8 cellular contexts compared by ENCODE assay signal in the genomic region with DNA sequence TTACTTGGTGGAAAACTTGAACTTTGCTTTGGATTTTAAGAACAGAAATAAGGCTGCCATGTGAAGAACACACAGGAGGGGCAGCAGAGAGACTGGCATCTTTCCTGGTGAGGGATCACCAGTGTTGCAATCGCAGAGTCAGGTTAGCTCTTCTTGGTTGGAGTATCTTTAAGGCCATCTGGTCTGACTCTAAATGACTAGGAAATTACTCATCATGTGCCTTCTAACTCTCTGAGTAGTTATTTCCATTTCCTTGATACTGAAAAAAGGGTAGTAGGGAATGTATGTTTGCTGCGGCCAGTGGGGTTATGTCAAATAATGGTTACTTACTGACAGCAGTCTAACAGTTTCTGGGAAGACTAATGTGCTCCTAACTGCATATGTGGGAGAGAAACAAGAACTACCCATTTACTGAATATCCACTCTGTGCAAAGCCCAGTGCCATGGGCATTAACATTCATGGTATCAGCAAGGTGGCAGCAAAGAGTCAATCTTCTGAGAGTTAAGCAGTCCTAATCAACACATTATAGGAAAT.
DNase-seq lines count a peak whose midpoint lies in the region; ATAC-seq, FAIRE-seq and TF ChIP-seq lines count a peak whose summit lies in the region.

No MANE protein-coding gene starts in this region.

- DNase-seq in COLO829 (ENCODE audit: low spot score) (peak; percentile 20), HEK293T (ENCODE audit: extremely low spot score) (peak; percentile 10), T-cell (peak in 15 of 34 experiments; percentile 4 to 31 (median 10)), H1 (ENCODE audit: low read depth in 1 of 2, low spot score in 2 of 2) (no peak), smooth muscle cell (lab: John Stamatoyannopoulos, UW; ENCODE audit: unreplicated experiment) (no peak), caudate nucleus (lab: John Stamatoyannopoulos, UW) (no peak), NCI-H2196 treated with DMSO at 0.1 percent for 48 hours (lab: John Stamatoyannopoulos, UW; ENCODE audit: unreplicated experiment) (no peak)

- no peaks in the 10 kb centered on the region for H3K36me3 ChIP-seq in H1 (ENCODE audit: control insufficient read depth in 2 of 4, insufficient read depth in 4 of 4, low read length in 3 of 4)
- H3K36me3 ChIP-seq in smooth muscle cell (ENCODE audit: low read depth), result no peaks in the 10 kb centered on the region

- H3K27ac ChIP-seq in H1 (ENCODE audit: low read depth, low read length), result no peak overlapping the region
- peak overlapping the region; percentile 100 for H3K27ac ChIP-seq in smooth muscle cell (ENCODE audit: low read depth)
- no peak overlapping the region for H3K27ac ChIP-seq in caudate nucleus (ENCODE audit: low read depth, low read length)

- no peaks in the 10 kb centered on the region for H3K27me3 Mint-ChIP-seq in T-cell

- no peak overlapping the region for H3K56ac ChIP-seq in H1 (replicated peaks; ENCODE audit: insufficient read length, low read depth, low read length)

- H2BK15ac ChIP-seq in H1 (ENCODE audit: low read length), result no peak overlapping the region

- H2BK12ac ChIP-seq in H1 (ENCODE audit: low read depth, low read length), result no peak overlapping the region

- H4K20me1 ChIP-seq in H1 (replicated peaks in 1 of 2; ENCODE audit: control insufficient read depth in 1 of 2, insufficient read depth in 2 of 2, low read length in 2 of 2) (no peaks in the 10 kb centered on the region), smooth muscle cell (ENCODE audit: low read depth) (no peaks in the 10 kb centered on the region)

- H3K4me1 Mint-ChIP-seq in T-cell, result peaks cover 23 to 43% (median 43%) of the 10 kb centered on the region in 3 donors

- no peaks in the 10 kb centered on the region for H3K9me3 ChIP-seq in H1 (ENCODE audit: insufficient read depth in 2 of 2, low read depth in 1 of 2, low read length in 1 of 2)
- H3K9me3 ChIP-seq in smooth muscle cell (replicated peaks; ENCODE audit: low read depth), result no peaks in the 10 kb centered on the region

- H3F3A ChIP-seq in smooth muscle cell (ENCODE audit: low read depth), result peaks cover 8% of the 10 kb centered on the region

- H3K27me3 ChIP-seq in H1 (replicated peaks in 1 of 4; ENCODE audit: control insufficient read depth in 3 of 4, extremely low read depth in 1 of 4, insufficient read depth in 3 of 4, low read length in 3 of 4) (no peaks in the 10 kb centered on the region), smooth muscle cell (ENCODE audit: low read depth) (no peaks in the 10 kb centered on the region)

- H3K23ac ChIP-seq in H1 (ENCODE audit: insufficient read length), result no peak overlapping the region

- H3K79me2 ChIP-seq in H1 (ENCODE audit: control insufficient read depth in 1 of 2, insufficient read depth in 2 of 2, low read length in 2 of 2) (no peaks in the 10 kb centered on the region), smooth muscle cell (ENCODE audit: low read depth) (no peaks in the 10 kb centered on the region)

- no peak overlapping the region for H4K91ac ChIP-seq in H1 (replicated peaks; ENCODE audit: insufficient read length, low read length)

- CTCF ChIA-PET in HEK293T (lab: Yijun Ruan, JAX), result no interaction called here
- CTCF ChIA-PET in T-cell (lab: Charles Lee), result interaction anchor here (0.5 to 1.5 kb wide), 4 partner anchors 10 to 1165 kb away, joined by 3 to 4 read pairs (median 3); no protein-coding TSS in a partner anchor
- CTCF ChIA-PET in H1 (lab: Charles Lee; ENCODE audit: partially characterized antibody), result interaction anchor here (0.6 to 3.5 kb wide), 14 partner anchors 8 to 395 kb away, joined by 3 to 19 read pairs (median 3); no protein-coding TSS in a partner anchor

- TF ChIP-seq POLR2A in H1 (IDR thresholded peaks at IDR 0.05; ENCODE audit: control extremely low read depth in 1 of 2, low read depth in 2 of 2, low read length in 2 of 2) (no peak), GM18505 (IDR thresholded peaks at IDR 0.05; ENCODE audit: borderline replicate concordance, extremely low read depth, insufficient read depth, insufficient read length) (no peak)

- H2BK20ac ChIP-seq in H1 (ENCODE audit: low read length), result no peak overlapping the region

- no peaks in the 10 kb centered on the region for H3K36me3 Mint-ChIP-seq in T-cell

- H3K14ac ChIP-seq in H1 (ENCODE audit: insufficient read length), result no peak overlapping the region

- H3K23me2 ChIP-seq in H1 (ENCODE audit: low read depth, low read length), result no peaks in the 10 kb centered on the region

- no peak overlapping the region for H2BK120ac ChIP-seq in H1 (replicated peaks; ENCODE audit: low read depth, low read length)

- 86% methylated on average over 2 of the region's 2 CpGs; no CpG with 5 or more reads in 1 of the 2 experiments for WGBS in H1 (ENCODE audit: extremely low coverage in 1 of 2, insufficient coverage in 1 of 2, insufficient read length in 1 of 2, insufficient replicate concordance in 2 of 2, low coverage in 1 of 2, low lambda C conversion rate in 2 of 2, missing lambda C conversion rate in 1 of 2), 2 experiments
- WGBS in smooth muscle cell (ENCODE audit: low lambda C conversion rate), result 22% methylated on average over 2 of the region's 2 CpGs

- no peaks in the 10 kb centered on the region for H3K4me1 ChIP-seq in H1 (replicated peaks in 1 of 4; ENCODE audit: control insufficient read depth in 3 of 4, insufficient read depth in 4 of 4, low read length in 3 of 4)
- H3K4me1 ChIP-seq in smooth muscle cell (ENCODE audit: low read depth), result peaks cover 12% of the 10 kb centered on the region

- no peaks in the 10 kb centered on the region for H3K79me1 ChIP-seq in H1 (ENCODE audit: low read depth, low read length)

- H4K5ac ChIP-seq in H1 (ENCODE audit: insufficient read length, low read depth, low read length), result no peak overlapping the region

- POLR2A ChIA-PET in HEK293T (lab: Yijun Ruan, JAX), result no interaction called here
- POLR2A ChIA-PET in T-cell (lab: Charles Lee), result no interaction called here
- POLR2A ChIA-PET in H1 (lab: Charles Lee; ENCODE audit: partially characterized antibody), result no interaction called here

- no peak for TF ChIP-seq EP300 in H1 (IDR thresholded peaks at IDR 0.05; ENCODE audit: borderline replicate concordance in 1 of 2, low read depth in 2 of 2, low read length in 2 of 2)

- H4K8ac ChIP-seq in H1 (ENCODE audit: extremely low read depth, insufficient read depth, low read length), result no peak overlapping the region

- H3K4me3 ChIP-seq in H1 (ENCODE audit: extremely low read depth in 1 of 4, insufficient read depth in 2 of 4, low read depth in 3 of 4, low read length in 4 of 4), result no peak overlapping the region
- no peak overlapping the region for H3K4me3 ChIP-seq in smooth muscle cell

- peak overlapping the region in 1 of 2 donors; percentile 52 for H3K27ac Mint-ChIP-seq in T-cell

- H2BK5ac ChIP-seq in H1 (ENCODE audit: low read depth, low read length), result no peak overlapping the region

- no peaks in the 10 kb centered on the region for H3K9me3 Mint-ChIP-seq in T-cell

- H3K4me3 Mint-ChIP-seq in T-cell, result no peak overlapping the region

- TF ChIP-seq CTCF in H1 (IDR thresholded peaks at IDR 0.05; ENCODE audit: control extremely low read depth in 1 of 3, insufficient read depth in 1 of 3, low read depth in 1 of 3, low read length in 3 of 3) (peak; percentile 38 to 52 (median 44)), smooth muscle cell (IDR thresholded peaks at IDR 0.05; ENCODE audit: borderline replicate concordance, insufficient read depth, poor library complexity, severe bottlenecking) (peak; percentile 48)

- peak; percentile 57 to 67 for TF ChIP-seq RAD21 in H1 (IDR thresholded peaks at IDR 0.05 in 1 of 2, conservative IDR thresholded peaks at IDR 0.05 in 1 of 2; ENCODE audit: low read depth in 2 of 2, low read length in 2 of 2)

- H3K4me2 ChIP-seq in H1 (ENCODE audit: insufficient read depth in 1 of 2, low read depth in 2 of 2, low read length in 2 of 2) (no peak overlapping the region), smooth muscle cell (peak overlapping the region; percentile 67)

- H3K18ac ChIP-seq in H1 (ENCODE audit: extremely low read depth, low read length), result no peak overlapping the region

- ATAC-seq in T-cell (replicated peaks in 1 of 4) (peak; percentile 44 to 70 (median 65)), GM18505 (IDR thresholded peaks at IDR 0.05; ENCODE audit: unreplicated experiment) (no peak)

- no peak overlapping the region for H3K9ac ChIP-seq in H1 (replicated peaks in 1 of 4; ENCODE audit: extremely low read depth in 1 of 4, low read depth in 3 of 4, low read length in 3 of 4)
- H3K9ac ChIP-seq in smooth muscle cell (ENCODE audit: low read depth), result peak overlapping the region; percentile 91

- H2AFZ ChIP-seq in H1 (ENCODE audit: low read length) (no peak overlapping the region), smooth muscle cell (ENCODE audit: low read depth) (no peak overlapping the region)

- no peak overlapping the region for H3K4ac ChIP-seq in H1 (replicated peaks; ENCODE audit: insufficient read length, low read depth, low read length)

- no peak overlapping the region for H2AK5ac ChIP-seq in H1 (ENCODE audit: low read depth, low read length)

- no peak for FAIRE-seq in H1 (lab: Jason Lieb, UNC)

TF ChIP-seq in HEK293T, 16 proteins besides CTCF, POLR2A, EP300 and RAD21 (continues in another document):
- TF ChIP-seq HDGF (IDR thresholded peaks at IDR 0.05; ENCODE audit: borderline replicate concordance) (no peak), LEF1 (IDR thresholded peaks at IDR 0.05; ENCODE audit: borderline replicate concordance) (no peak), ZNF384 (IDR thresholded peaks at IDR 0.05) (no peak), ARNT (IDR thresholded peaks at IDR 0.05) (no peak), L3MBTL2 (conservative IDR thresholded peaks at IDR 0.05) (no peak), FOXA1 (IDR thresholded peaks at IDR 0.05) (no peak), FOXM1 (IDR thresholded peaks at IDR 0.05; ENCODE audit: borderline replicate concordance) (no peak)

TF ChIP-seq in H1, 55 proteins besides CTCF, POLR2A, EP300 and RAD21 (continues in another document):
- TF ChIP-seq, protein P1, sequence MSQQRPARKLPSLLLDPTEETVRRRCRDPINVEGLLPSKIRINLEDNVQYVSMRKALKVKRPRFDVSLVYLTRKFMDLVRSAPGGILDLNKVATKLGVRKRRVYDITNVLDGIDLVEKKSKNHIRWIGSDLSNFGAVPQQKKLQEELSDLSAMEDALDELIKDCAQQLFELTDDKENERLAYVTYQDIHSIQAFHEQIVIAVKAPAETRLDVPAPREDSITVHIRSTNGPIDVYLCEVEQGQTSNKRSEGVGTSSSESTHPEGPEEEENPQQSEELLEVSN (IDR thresholded peaks at IDR 0.05), result no peak

Comparison
In these comparisons a context has a peak if more than half of its experiments do, and no peak if none do; other contexts are left out.
1. DNase-seq: peak in COLO829 (single experiment) and HEK293T (single experiment); none in H1 (0 of 2), smooth muscle cell (single experiment), caudate nucleus (0 of 61) and NCI-H2196 treated with DMSO at 0.1 percent for 48 hours (single experiment).